In the genomic region with DNA sequence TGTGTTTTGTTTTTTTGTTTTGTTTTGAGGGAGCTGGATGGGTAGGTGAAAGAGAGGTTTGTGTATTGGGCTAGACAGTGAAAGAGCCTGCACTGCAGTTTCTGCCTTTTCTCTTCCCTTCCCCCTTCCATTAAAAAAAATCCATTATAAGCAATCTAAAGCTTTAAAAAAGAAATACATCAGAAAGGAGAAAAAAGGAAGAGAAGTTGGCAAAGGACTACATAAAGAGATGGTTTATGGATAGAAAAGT, we compare ENCODE assay signal across 8 cellular contexts. TPM values are rescaled to one million over a fixed set of nuclear protein-coding genes. Genes with fewer than 3 reads are reported as not detected.
DNase-seq lines count a peak whose midpoint lies in the region; ATAC-seq and TF ChIP-seq lines count a peak whose summit lies in the region.

No MANE protein-coding gene starts in this region.

- no peak for ATAC-seq in CD4-positive, CD25-positive, alpha-beta regulatory T cell (ENCODE audit: low read depth in 2 of 2)

- peak overlapping the region; percentile 31 for H3K9ac ChIP-seq in OCI-LY3 (ENCODE audit: low read length)
- no peak overlapping the region for H3K9ac ChIP-seq in neural progenitor cell

- H3K9me3 Mint-ChIP-seq in CD4-positive, CD25-positive, alpha-beta regulatory T cell = peaks cover 0 to 9% (median 2%) of the 10 kb centered on the region in 7 donors
- peaks cover 6% of the 10 kb centered on the region for H3K9me3 Mint-ChIP-seq in neural progenitor cell

- DNase-seq in CD4-positive, CD25-positive, alpha-beta regulatory T cell = no peak
- no peak for DNase-seq in neural progenitor cell (ENCODE audit: low spot score)
- no peak for DNase-seq in SKM-1 (lab: John Stamatoyannopoulos, UW; ENCODE audit: unreplicated experiment)
- no peak for DNase-seq in NCI-H2107 (lab: John Stamatoyannopoulos, UW)
- DNase-seq in NK-92 treated with Interleukin-12 subunit alpha and Interleukin-12 subunit beta, amount 100 ng/mL, for 24 hours (lab: John Stamatoyannopoulos, UW) = no peak
- no peak for DNase-seq in SIG-M5 treated with dmso at 0.1 percent for 504 hours (lab: John Stamatoyannopoulos, UW; ENCODE audit: unreplicated experiment)

- no peaks in the 10 kb centered on the region for H3K36me3 ChIP-seq in CD4-positive, CD25-positive, alpha-beta regulatory T cell (ENCODE audit: control insufficient read depth, insufficient read depth, low read length)
- H3K36me3 ChIP-seq in OCI-LY3 (replicated peaks; ENCODE audit: low read depth, low read length) = peaks cover 4% of the 10 kb centered on the region
- H3K36me3 ChIP-seq in ectodermal cell (ENCODE audit: control insufficient read depth, insufficient read depth, low read length) = no peaks in the 10 kb centered on the region
- no peaks in the 10 kb centered on the region for H3K36me3 ChIP-seq in neural progenitor cell

- H3K27ac Mint-ChIP-seq in CD4-positive, CD25-positive, alpha-beta regulatory T cell = peak overlapping the region; percentile 96 to 100 (median 100)
- peak overlapping the region; percentile 100 for H3K27ac Mint-ChIP-seq in neural progenitor cell

- H3K27me3 Mint-ChIP-seq in CD4-positive, CD25-positive, alpha-beta regulatory T cell = peaks cover 13% of the 10 kb centered on the region
- peaks cover 24% of the 10 kb centered on the region for H3K27me3 Mint-ChIP-seq in neural progenitor cell (ENCODE audit: insufficient read depth, low read depth)

- no peaks in the 10 kb centered on the region for H3K36me3 Mint-ChIP-seq in CD4-positive, CD25-positive, alpha-beta regulatory T cell
- H3K36me3 Mint-ChIP-seq in neural progenitor cell = peaks cover 4% of the 10 kb centered on the region

- no peak overlapping the region for H2AFZ ChIP-seq in OCI-LY3 (ENCODE audit: low read depth, low read length)
- H2AFZ ChIP-seq in neural progenitor cell (replicated peaks) = no peak overlapping the region

- H3K27me3 ChIP-seq in CD4-positive, CD25-positive, alpha-beta regulatory T cell (ENCODE audit: control insufficient read depth, insufficient read depth, low read length) = no peaks in the 10 kb centered on the region
- no peaks in the 10 kb centered on the region for H3K27me3 ChIP-seq in OCI-LY3 (ENCODE audit: low read depth, low read length)
- H3K27me3 ChIP-seq in ectodermal cell (ENCODE audit: control insufficient read depth, insufficient read depth, low read length, poor library complexity, severe bottlenecking) = no peaks in the 10 kb centered on the region
- no peaks in the 10 kb centered on the region for H3K27me3 ChIP-seq in neural progenitor cell

- peaks cover 11% of the 10 kb centered on the region for H3F3A ChIP-seq in neural progenitor cell (ENCODE audit: low read depth)

- peak overlapping the region; percentile 64 for H3K4me2 ChIP-seq in OCI-LY3 (ENCODE audit: low read length)
- no peak overlapping the region for H3K4me2 ChIP-seq in neural progenitor cell

- H3K79me2 ChIP-seq in OCI-LY3 (ENCODE audit: low read length) = no peaks in the 10 kb centered on the region
- H3K79me2 ChIP-seq in neural progenitor cell (ENCODE audit: low read depth) = no peaks in the 10 kb centered on the region

- peak overlapping the region; percentile 85 for H3K27ac ChIP-seq in CD4-positive, CD25-positive, alpha-beta regulatory T cell (ENCODE audit: insufficient read depth, low read length, poor library complexity, severe bottlenecking)
- H3K27ac ChIP-seq in OCI-LY3 (ENCODE audit: low read length) (peak overlapping the region; percentile 71), ectodermal cell (ENCODE audit: insufficient read depth, low read depth, low read length, poor library complexity, severe bottlenecking) (no peak overlapping the region), neural progenitor cell (no peak overlapping the region)

- peaks cover 34% of the 10 kb centered on the region for H3K4me1 ChIP-seq in CD4-positive, CD25-positive, alpha-beta regulatory T cell (ENCODE audit: control insufficient read depth, insufficient read depth, low read length, poor library complexity, severe bottlenecking)
- H3K4me1 ChIP-seq in OCI-LY3 (ENCODE audit: low read length) (peaks cover 59% of the 10 kb centered on the region), ectodermal cell (ENCODE audit: control insufficient read depth, insufficient read depth, low read length) (no peaks in the 10 kb centered on the region), neural progenitor cell (no peaks in the 10 kb centered on the region)

- H3K4me1 Mint-ChIP-seq in CD4-positive, CD25-positive, alpha-beta regulatory T cell = peaks cover 28 to 56% (median 33%) of the 10 kb centered on the region in 4 donors
- H3K4me1 Mint-ChIP-seq in neural progenitor cell = peaks cover 17% of the 10 kb centered on the region

- H4K20me1 ChIP-seq in OCI-LY3 (ENCODE audit: insufficient read depth, low read length) (no peaks in the 10 kb centered on the region), neural progenitor cell (ENCODE audit: low read depth) (no peaks in the 10 kb centered on the region)

- no peaks in the 10 kb centered on the region for H3K9me3 ChIP-seq in CD4-positive, CD25-positive, alpha-beta regulatory T cell (ENCODE audit: control insufficient read depth in 2 of 2, low read length in 2 of 2)
- H3K9me3 ChIP-seq in OCI-LY3 (ENCODE audit: insufficient read depth, low read length) (no peaks in the 10 kb centered on the region), ectodermal cell (ENCODE audit: control insufficient read depth, low read length) (no peaks in the 10 kb centered on the region), neural progenitor cell (ENCODE audit: low read depth) (no peaks in the 10 kb centered on the region)

- TF ChIP-seq CTCF in OCI-LY3 (IDR thresholded peaks at IDR 0.05; ENCODE audit: low read depth, low read length) (no peak), neural progenitor cell (IDR thresholded peaks at IDR 0.05) (no peak)

- peak overlapping the region; percentile 89 for H3K4me3 ChIP-seq in CD4-positive, CD25-positive, alpha-beta regulatory T cell (ENCODE audit: low read depth, low read length)
- H3K4me3 ChIP-seq in OCI-LY3 (ENCODE audit: low read length) (peak overlapping the region; percentile 91), ectodermal cell (ENCODE audit: insufficient read depth, low read depth, low read length) (peak overlapping the region; percentile 71), neural progenitor cell (peak overlapping the region; percentile 90)

- H3K4me3 Mint-ChIP-seq in CD4-positive, CD25-positive, alpha-beta regulatory T cell = peak overlapping the region; percentile 91 to 96 (median 92)
- H3K4me3 Mint-ChIP-seq in neural progenitor cell = peak overlapping the region; percentile 92

RNA-seq across cellular contexts. Expression of gene EEF2K, which starts 10.7 kb away (rescaled TPM):
- 20.1 TPM for total RNA-seq in CD4-positive, CD25-positive, alpha-beta regulatory T cell
- polyA plus RNA-seq in CD4-positive, CD25-positive, alpha-beta regulatory T cell = 1 to 10 TPM; 2.7 to 4.0 (median 3.2) TPM
- 9.8 TPM for polyA plus RNA-seq in ectodermal cell (2013, experiment 1 of 4)
- polyA plus RNA-seq in ectodermal cell (2013, experiment 2 of 4) = 10.2 TPM
- polyA plus RNA-seq in ectodermal cell (2013, experiment 3 of 4) = 5.8 TPM
- 6.4 TPM for polyA plus RNA-seq in ectodermal cell (2013, experiment 4 of 4)
- 9.0 and 12.3 TPM in 2 replicates for total RNA-seq in neural progenitor cell (ENCODE audit: low replicate concordance)

RNA-seq across cellular contexts. Expression of gene SDR42E2, which starts 33.1 kb away (rescaled TPM):
- total RNA-seq in CD4-positive, CD25-positive, alpha-beta regulatory T cell = 3.5 TPM
- polyA plus RNA-seq in CD4-positive, CD25-positive, alpha-beta regulatory T cell = 1 to 10 TPM in 1 of 4 donors, under 1 TPM in 3; 0.60 to 1.3 (median 0.73) TPM
- not detected for polyA plus RNA-seq in ectodermal cell (2013, experiment 1 of 4)
- polyA plus RNA-seq in ectodermal cell (2013, experiment 2 of 4) = 0.07 TPM
- polyA plus RNA-seq in ectodermal cell (2013, experiment 3 of 4) = not detected
- not detected for polyA plus RNA-seq in ectodermal cell (2013, experiment 4 of 4)
- total RNA-seq in neural progenitor cell (ENCODE audit: low replicate concordance) = 0.15 TPM in 1 of 2 replicates, not detected in the other

Comparison
In these comparisons a context has a peak if more than half of its experiments do, and no peak if none do; other contexts are left out.
1. H3K27ac ChIP-seq: peak in CD4-positive, CD25-positive, alpha-beta regulatory T cell (single experiment) and OCI-LY3 (single experiment); none in ectodermal cell (single experiment) and neural progenitor cell (single experiment).
2. Peak in every context shown above with its lines, with median percentiles within 50 percentile points of each other: H3K4me3 ChIP-seq.